Comparison of ENCODE assay signal across 9 cellular contexts in the genomic region with DNA sequence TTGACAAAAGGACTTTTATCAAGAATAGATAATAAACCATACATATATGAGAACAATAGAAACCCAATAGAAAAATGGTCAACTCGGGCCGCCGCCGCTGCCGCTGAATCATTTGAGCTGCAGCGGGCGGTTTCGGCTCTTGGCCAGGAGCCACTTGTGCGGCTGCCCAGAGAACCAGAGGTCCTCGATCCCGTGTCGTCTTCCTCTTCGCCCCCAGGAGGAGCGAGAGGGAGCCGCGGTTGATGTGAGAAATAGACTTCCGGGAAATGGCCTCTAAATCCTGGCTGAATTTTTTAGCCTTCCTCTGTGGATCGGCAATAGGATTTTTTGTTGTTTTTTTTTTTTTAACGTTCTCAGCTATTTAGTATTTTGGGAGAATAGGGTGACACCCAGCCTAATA. TPM values are rescaled to one million over a fixed set of nuclear protein-coding genes. Genes with fewer than 3 reads are reported as not detected.
DNase-seq lines count a peak whose midpoint lies in the region; ATAC-seq and TF ChIP-seq lines count a peak whose summit lies in the region.
"Had no signal": no experiment of that assay in that cellular context is flagged by ENCODE, and none has a peak within 500 bp of the region (broad histone marks: within the 10 kb centered on the region; RNA-seq: fewer than 3 reads in every experiment).

No MANE protein-coding gene starts in this region.

- no peak overlapping the region for H3K27ac ChIP-seq in suprapubic skin
- H3K27ac ChIP-seq: neutrophil had no signal

- TF ChIP-seq CTCF in suprapubic skin (IDR thresholded peaks at IDR 0.05): no peak

- no peaks in the 10 kb centered on the region for H3K36me3 Mint-ChIP-seq in activated CD4-positive, alpha-beta memory T cell treated with anti-CD3 and anti-CD28 coated beads for 36 hours

- peak; percentile 66 for ATAC-seq in GM21447 (IDR thresholded peaks at IDR 0.05; ENCODE audit: unreplicated experiment)

- H3K9me3 ChIP-seq in mucosa of stomach (ENCODE audit: control insufficient read depth, low read length): no peaks in the 10 kb centered on the region
- H3K9me3 ChIP-seq in suprapubic skin: no peaks in the 10 kb centered on the region
- H3K9me3 ChIP-seq: neutrophil had no signal

- peak in 12 of 14 donors; percentile 9 to 70 (median 26) for DNase-seq in C1 segment of cervical spinal cord (lab: John Stamatoyannopoulos, UW)
- DNase-seq in NCI-H2029 treated with DMSO at 0.1 percent for 48 hours (lab: John Stamatoyannopoulos, UW): peak; percentile 68
- DNase-seq in activated CD4-positive, alpha-beta memory T cell treated with anti-CD3 and anti-CD28 coated beads for 36 hours: peak; percentile 48
- DNase-seq in fibroblast of gingiva (ENCODE audit: low read depth): peak; percentile 76
- DNase-seq in suprapubic skin (ENCODE audit: low spot score in 2 of 2): peak; percentile 82 to 86
- DNase-seq in central memory CD4-positive, alpha-beta T cell: no peak

- H3K4me3 ChIP-seq in mucosa of stomach (ENCODE audit: low read length): no peak overlapping the region
- H3K4me3 ChIP-seq in suprapubic skin: peak overlapping the region; percentile 38

- H3K36me3 ChIP-seq in mucosa of stomach (ENCODE audit: control insufficient read depth, insufficient read depth, low read length) (no peaks in the 10 kb centered on the region), suprapubic skin (no peaks in the 10 kb centered on the region)
- H3K36me3 ChIP-seq: neutrophil had no signal

- CTCF ChIA-PET in activated CD4-positive, alpha-beta memory T cell treated with anti-CD3 and anti-CD28 coated beads for 36 hours (lab: Charles Lee): interaction anchor here (1.3 kb wide), 1 partner anchor 286 kb away, joined by 4 read pairs; no protein-coding TSS in a partner anchor

- POLR2A ChIA-PET in activated CD4-positive, alpha-beta memory T cell treated with anti-CD3 and anti-CD28 coated beads for 36 hours (lab: Charles Lee): no interaction called here

- H3K27me3 ChIP-seq in mucosa of stomach (ENCODE audit: control insufficient read depth, insufficient read depth, low read length) (peaks cover 18% of the 10 kb centered on the region), suprapubic skin (no peaks in the 10 kb centered on the region)

- peak overlapping the region; percentile 7 for H3K9ac ChIP-seq in mucosa of stomach (ENCODE audit: low read length)

- H3K4me3 Mint-ChIP-seq in activated CD4-positive, alpha-beta memory T cell treated with anti-CD3 and anti-CD28 coated beads for 36 hours: peak overlapping the region; percentile 31

- peaks cover 6% of the 10 kb centered on the region for H3K27me3 Mint-ChIP-seq in activated CD4-positive, alpha-beta memory T cell treated with anti-CD3 and anti-CD28 coated beads for 36 hours

- WGBS in suprapubic skin: 2% methylated on average over 19 of the region's 19 CpGs

- H3K4me1 ChIP-seq in mucosa of stomach (ENCODE audit: control insufficient read depth, insufficient read depth, low read length) (no peaks in the 10 kb centered on the region), suprapubic skin (peaks cover 17% of the 10 kb centered on the region)

- no peak overlapping the region for H3K27ac Mint-ChIP-seq in activated CD4-positive, alpha-beta memory T cell treated with anti-CD3 and anti-CD28 coated beads for 36 hours

- no peak for TF ChIP-seq EP300 in suprapubic skin (IDR thresholded peaks at IDR 0.05)

- peaks cover 17% of the 10 kb centered on the region for H3K4me1 Mint-ChIP-seq in activated CD4-positive, alpha-beta memory T cell treated with anti-CD3 and anti-CD28 coated beads for 36 hours (ENCODE audit: low read depth)

- H3K9me3 Mint-ChIP-seq in activated CD4-positive, alpha-beta memory T cell treated with anti-CD3 and anti-CD28 coated beads for 36 hours: no peaks in the 10 kb centered on the region

- TF ChIP-seq POLR2A in suprapubic skin (IDR thresholded peaks at IDR 0.05): no peak

- intact Hi-C loops in activated CD4-positive, alpha-beta memory T cell treated with anti-CD3 and anti-CD28 coated beads for 36 hours (cut with micrococcal nuclease): no loop called here

RNA-seq across cellular contexts. Expression of gene CPSF6, which starts 44.8 kb away (rescaled TPM):
- total RNA-seq in activated CD4-positive, alpha-beta memory T cell treated with anti-CD3 and anti-CD28 coated beads for 36 hours: 10 to 100 TPM; 86.6 to 90.0 TPM
- 10 to 100 TPM; 27.4 to 54.2 (median 32.3) TPM for total RNA-seq in suprapubic skin
